In genomic region chr17:57554826-57555635, GRCh38 we compare ENCODE assay signal across 14 cellular contexts.
DNase-seq lines count a peak whose midpoint lies in the region; ATAC-seq and TF ChIP-seq lines count a peak whose summit lies in the region.
"Had no signal": no experiment of that assay in that cellular context is flagged by ENCODE, and none has a peak within 500 bp of the region (broad histone marks: within the 10 kb centered on the region; RNA-seq: fewer than 3 reads in every experiment).

No MANE protein-coding gene starts in this region.

- H3K27ac ChIP-seq in H9 (ENCODE audit: insufficient read length, low read depth, low read length), result no peak overlapping the region
- H3K27ac ChIP-seq in SJCRH30, result peak overlapping the region; percentile 80
- H3K27ac ChIP-seq: HL-60, PC-9, spleen had no signal

- H3K4me1 Mint-ChIP-seq in H9, result peaks cover 55 to 73% of the 10 kb centered on the region in 2 experiments
- H3K4me1 Mint-ChIP-seq in glutamatergic neuron (ENCODE audit: low read depth, unreplicated experiment), result peaks cover 82% of the 10 kb centered on the region
- H3K4me1 Mint-ChIP-seq in MCF 10A (ENCODE audit: insufficient read depth, unreplicated experiment), result peaks cover 14% of the 10 kb centered on the region

- POLR2A ChIA-PET in MCF 10A (lab: Yijun Ruan, JAX), result no interaction called here

- no peaks in the 10 kb centered on the region; a peak in 1 of 7 replicates for H3K36me3 Mint-ChIP-seq in H9 (ENCODE audit: insufficient read depth in 1 of 3, low read depth in 3 of 3)
- no peaks in the 10 kb centered on the region for H3K36me3 Mint-ChIP-seq in glutamatergic neuron (ENCODE audit: unreplicated experiment)
- peaks cover 17% of the 10 kb centered on the region for H3K36me3 Mint-ChIP-seq in MCF 10A (ENCODE audit: insufficient read depth, unreplicated experiment)

- H4K91ac ChIP-seq in H9 (ENCODE audit: insufficient read length, low read depth, low read length), result no peak overlapping the region

- no peaks in the 10 kb centered on the region for H3K9me3 Mint-ChIP-seq in H9
- peaks cover 21% of the 10 kb centered on the region for H3K9me3 Mint-ChIP-seq in glutamatergic neuron (ENCODE audit: unreplicated experiment)
- H3K9me3 Mint-ChIP-seq in MCF 10A (ENCODE audit: unreplicated experiment), result no peaks in the 10 kb centered on the region
- H3K9me3 Mint-ChIP-seq: activated CD4-positive, alpha-beta T cell treated with anti-CD3 and anti-CD28 coated beads, Interleukin-2, amount 10 ng/mL, durations not matched to agents 24 days and 14 days had no signal

- no peak overlapping the region for H2BK20ac ChIP-seq in H9 (ENCODE audit: low read depth, low read length, poor library complexity, severe bottlenecking)

- TF ChIP-seq CTCF in H9 (conservative IDR thresholded peaks at IDR 0.05) (no peak), glutamatergic neuron (IDR thresholded peaks at IDR 0.05; ENCODE audit: partially characterized antibody, unreplicated experiment) (no peak), MCF 10A (IDR thresholded peaks at IDR 0.05; ENCODE audit: unreplicated experiment) (no peak)

- H3K4me2 ChIP-seq in H9 (ENCODE audit: insufficient read depth, insufficient read length, low read length), result no peak overlapping the region
- H3K4me2 ChIP-seq: PC-9 had no signal

- no peak overlapping the region for H4K8ac ChIP-seq in H9 (replicated peaks; ENCODE audit: insufficient read length, low read depth, low read length)

- H2BK5ac ChIP-seq in H9 (ENCODE audit: insufficient read length, low read length), result no peak overlapping the region

- peak overlapping the region in 2 of 3 experiments; percentile 49 to 90; a peak in 3 of 7 replicates for H3K27ac Mint-ChIP-seq in H9
- H3K27ac Mint-ChIP-seq in glutamatergic neuron (ENCODE audit: unreplicated experiment), result peak overlapping the region; percentile 93
- H3K27ac Mint-ChIP-seq in MCF 10A (ENCODE audit: low read depth, unreplicated experiment), result no peak overlapping the region
- H3K27ac Mint-ChIP-seq: activated CD4-positive, alpha-beta T cell treated with anti-CD3 and anti-CD28 coated beads, Interleukin-2, amount 10 ng/mL, durations not matched to agents 24 days and 14 days had no signal

- no peak overlapping the region for H3K23ac ChIP-seq in H9 (ENCODE audit: insufficient read length, low read depth, low read length)

- no CpG with 5 or more reads among the region's 16 CpGs for WGBS in H9 (ENCODE audit: extremely low coverage, insufficient read length, low lambda C conversion rate)

- H2BK15ac ChIP-seq in H9 (ENCODE audit: low read depth, low read length), result no peak overlapping the region; the same call in 1 of the 2 replicates

- intact Hi-C loops in MCF 10A (cut with micrococcal nuclease), result no loop called here

- H3K4me3 ChIP-seq in SJCRH30, result no peak overlapping the region
- H3K4me3 ChIP-seq: PC-9, spleen had no signal

- DNase-seq in H9, result no peak
- DNase-seq in SJCRH30, result peak in 1 of 2 experiments; percentile 49
- no peak for DNase-seq in glutamatergic neuron
- DNase-seq in pons (ENCODE audit: low spot score), result peak; percentile 52
- DNase-seq in AG08395 (ENCODE audit: low spot score), result no peak
- no peak for DNase-seq in MCF 10A (ENCODE audit: unreplicated experiment)
- no peak for DNase-seq in inferior parietal cortex (ENCODE audit: extremely low spot score)
- DNase-seq: activated CD4-positive, alpha-beta T cell treated with anti-CD3 and anti-CD28 coated beads, Interleukin-2, amount 10 ng/mL, durations not matched to agents 24 days and 14 days; MM.1S; spleen had no signal

- H3K18ac ChIP-seq in H9 (ENCODE audit: insufficient read length, low read depth, low read length), result peak overlapping the region; percentile 68

- H3K27me3 ChIP-seq in H9 (ENCODE audit: insufficient read depth, low read length) (no peaks in the 10 kb centered on the region), SJCRH30 (no peaks in the 10 kb centered on the region)
- H3K27me3 ChIP-seq: spleen had no signal

- H3K9me3 ChIP-seq in H9 (ENCODE audit: control insufficient read depth, low read depth, low read length), result no peaks in the 10 kb centered on the region
- H3K9me3 ChIP-seq in SJCRH30 (replicated peaks), result no peaks in the 10 kb centered on the region
- H3K9me3 ChIP-seq: spleen had no signal

- no peaks in the 10 kb centered on the region for H3K79me2 ChIP-seq in H9 (ENCODE audit: insufficient read depth, low read length)

- peaks cover 13% of the 10 kb centered on the region; the same call in 1 of the 2 replicates for H3K4me1 ChIP-seq in H9 (ENCODE audit: insufficient read depth, low read length)
- peaks cover 49% of the 10 kb centered on the region for H3K4me1 ChIP-seq in SJCRH30

- no TSS peak for BruUV-seq in MCF 10A (replicated peaks; lab: Mats Ljungman, UMichigan)

- no peaks in the 10 kb centered on the region for H3K23me2 ChIP-seq in H9 (ENCODE audit: insufficient read length, low read depth, low read length, poor library complexity, severe bottlenecking)

- no peak overlapping the region for H2BK12ac ChIP-seq in H9 (ENCODE audit: insufficient read length, low read depth, low read length)

- H3K4me3 Mint-ChIP-seq in H9, result no peak overlapping the region
- peak overlapping the region; percentile 73 for H3K4me3 Mint-ChIP-seq in glutamatergic neuron (ENCODE audit: unreplicated experiment)
- H3K4me3 Mint-ChIP-seq in MCF 10A (ENCODE audit: unreplicated experiment), result no peak overlapping the region
- H3K4me3 Mint-ChIP-seq: activated CD4-positive, alpha-beta T cell treated with anti-CD3 and anti-CD28 coated beads, Interleukin-2, amount 10 ng/mL, durations not matched to agents 24 days and 14 days had no signal

- no peak overlapping the region for H3K9ac ChIP-seq in H9 (ENCODE audit: extremely low read depth, insufficient read length, low read length)

- 0 out of 2 replicates have a peak overlapping the region, but pooled peaks have one; percentile 27 for H3K14ac ChIP-seq in H9 (ENCODE audit: insufficient read depth, low read length)

- ATAC-seq in GM19467 (IDR thresholded peaks at IDR 0.05; ENCODE audit: unreplicated experiment), result no peak
- ATAC-seq: HCT116 had no signal

- no peaks in the 10 kb centered on the region for H3K79me1 ChIP-seq in H9 (ENCODE audit: insufficient read depth, low read depth, low read length, poor library complexity, severe bottlenecking)

- no peak overlapping the region for H2AK5ac ChIP-seq in H9 (ENCODE audit: insufficient read length, low read length)

- H3K36me3 ChIP-seq in SJCRH30, result no peaks in the 10 kb centered on the region
- H3K36me3 ChIP-seq: spleen had no signal

- H2BK120ac ChIP-seq in H9 (ENCODE audit: low read depth, low read length, poor library complexity, severe bottlenecking), result no peak overlapping the region

- H3K56ac ChIP-seq in H9 (ENCODE audit: insufficient read length, low read depth, low read length), result no peak overlapping the region

- H3T11ph ChIP-seq in H9 (ENCODE audit: low read length), result no peak overlapping the region

- CTCF ChIA-PET in MCF 10A (lab: Yijun Ruan, JAX), result interaction anchor here (0.7 kb wide), 1 partner anchor 28 kb away, joined by 3 read pairs; no protein-coding TSS in a partner anchor

- H4K20me1 ChIP-seq in H9 (ENCODE audit: control insufficient read depth, insufficient read depth, insufficient read length), result no peaks in the 10 kb centered on the region

- H2AFZ ChIP-seq in H9 (ENCODE audit: low read length), result no peak overlapping the region
- H2AFZ ChIP-seq: PC-9 had no signal

- H3K27me3 Mint-ChIP-seq in H9 (ENCODE audit: low read depth), result no peaks in the 10 kb centered on the region
- peaks cover 14% of the 10 kb centered on the region for H3K27me3 Mint-ChIP-seq in glutamatergic neuron (ENCODE audit: unreplicated experiment)
- no peaks in the 10 kb centered on the region for H3K27me3 Mint-ChIP-seq in MCF 10A (ENCODE audit: insufficient read depth, unreplicated experiment)
- H3K27me3 Mint-ChIP-seq: activated CD4-positive, alpha-beta T cell treated with anti-CD3 and anti-CD28 coated beads, Interleukin-2, amount 10 ng/mL, durations not matched to agents 24 days and 14 days had no signal

- no peak overlapping the region for H3K4ac ChIP-seq in H9 (ENCODE audit: low read depth, low read length)

- no peak overlapping the region for H4K5ac ChIP-seq in H9 (ENCODE audit: insufficient read length, low read depth, low read length)
